In genomic region chr13:110000534-110001345, GRCh38 we compare ENCODE assay signal across 2 cellular contexts.
TF ChIP-seq lines count a peak whose summit lies in the region.

No MANE protein-coding gene starts in this region.

TF ChIP-seq in IMR-90, 13 proteins besides CTCF, POLR2A, EP300 and RAD21:
- TF ChIP-seq USF2 (IDR thresholded peaks at IDR 0.05; ENCODE audit: low read depth, low read length) (no peak), MXI1 (IDR thresholded peaks at IDR 0.05; ENCODE audit: borderline replicate concordance, low read depth, low read length) (no peak), NFE2L2 (IDR thresholded peaks at IDR 0.05; ENCODE audit: low read depth, low read length) (no peak), CHD1 (IDR thresholded peaks at IDR 0.05; ENCODE audit: low read depth, low read length) (no peak), SMC3 (IDR thresholded peaks at IDR 0.05; ENCODE audit: low read depth, low read length) (no peak), FOS (IDR thresholded peaks at IDR 0.05; ENCODE audit: low read depth, low read length) (no peak), CEBPB (IDR thresholded peaks at IDR 0.05; ENCODE audit: low read depth, low read length) (no peak), RCOR1 (IDR thresholded peaks at IDR 0.05; ENCODE audit: insufficient replicate concordance, low read length) (no peak), BHLHE40 (IDR thresholded peaks at IDR 0.05; ENCODE audit: low read depth, low read length) (no peak), RFX5 (IDR thresholded peaks at IDR 0.05; ENCODE audit: low read depth, low read length) (no peak)

TF ChIP-seq in neural cell, 6 proteins besides CTCF, POLR2A, EP300 and RAD21:
- TF ChIP-seq POLR2AphosphoS5 (IDR thresholded peaks at IDR 0.05) (peak; percentile 98), REST (IDR thresholded peaks at IDR 0.05; ENCODE audit: borderline replicate concordance) (peak; percentile 94), MXI1 (conservative IDR thresholded peaks at IDR 0.05; ENCODE audit: poor library complexity, severe bottlenecking) (no peak)
